ENCODE assay signal across 1 cellular context in genomic region chr19:1094655-1094977, GRCh38.
TF ChIP-seq lines count a peak whose summit lies in the region.

No MANE protein-coding gene starts in this region.

TF ChIP-seq in GM23338, 12 proteins besides CTCF, POLR2A, EP300 and RAD21 (continued from another document):
- TF ChIP-seq ZNF462 (CRISPR knock-in tag; IDR thresholded peaks at IDR 0.05) (no peak), STAT1 (IDR thresholded peaks at IDR 0.05; ENCODE audit: unreplicated experiment) (no peak), ZNF331 (CRISPR knock-in tag; IDR thresholded peaks at IDR 0.05; ENCODE audit: low read depth) (no peak), CREB1 (CRISPR knock-in tag; IDR thresholded peaks at IDR 0.05; ENCODE audit: low read depth) (no peak), NANOG (IDR thresholded peaks at IDR 0.05; ENCODE audit: borderline replicate concordance) (no peak), POLR2AphosphoS5 (IDR thresholded peaks at IDR 0.05; ENCODE audit: low read depth) (no peak), JUNB (IDR thresholded peaks at IDR 0.05; ENCODE audit: unreplicated experiment) (no peak), EZH2 (IDR thresholded peaks at IDR 0.05; ENCODE audit: low read depth, unreplicated experiment) (no peak), REST (IDR thresholded peaks at IDR 0.05; ENCODE audit: unreplicated experiment) (no peak), ZNF114 (CRISPR knock-in tag; IDR thresholded peaks at IDR 0.05) (no peak)
